In genomic region chr7:100520138-100520537, GRCh38 we compare ENCODE assay signal across 30 cellular contexts. TPM values are rescaled to one million over a fixed set of nuclear protein-coding genes. Genes with fewer than 3 reads are reported as not detected.
"Had no signal": no experiment of that assay in that cellular context is flagged by ENCODE, and none has a peak within 500 bp of the region (broad histone marks: within the 10 kb centered on the region; RNA-seq: fewer than 3 reads in every experiment).

No MANE protein-coding gene starts in this region.

- H3K9me3 Mint-ChIP-seq: activated CD4-positive, alpha-beta T cell treated with anti-CD3 and anti-CD28 coated beads, Interleukin-2, amount 10 ng/mL, durations not matched to agents 24 days and 14 days; activated CD8-positive, alpha-beta T cell treated with anti-CD3 and anti-CD28 coated beads for 36 hours; activated naive CD4-positive, alpha-beta T cell treated with anti-CD3 and anti-CD28 coated beads, Interleukin-2, amount 50 U/mL, for 24 hours; activated naive CD8-positive, alpha-beta T cell treated with anti-CD3 and anti-CD28 coated beads, Interleukin-2, amount 10 ng/mL, durations not matched to agents 7 days and 5 days; activated T-cell treated with anti-CD3 and anti-CD28 coated beads, Interleukin-2, amount 50 U/mL, for 72 hours; activated T-helper 2 cell treated with anti-CD3 and anti-CD28 coated beads, Interferon-gamma antibody, Interleukin-2, Interleukin-4, amounts not matched to agents 10 μg/mL and 5 μg/mL and 100 μg/mL, durations not matched to agents 14 hours and 24 hours and 36 hours; T-helper 1 cell treated with Interleukin-12 subunit alpha and Interleukin-12 subunit beta and Interleukin-4 antibody, amounts not matched to agents 30 μg/mL and 1 μg/mL, for 36 hours; T-helper 2 cell treated with Interferon-gamma antibody and Interleukin-4, amounts not matched to agents 5 μg/mL and 100 μg/mL, for 36 hours had no signal

- H3K4me1 ChIP-seq: body of pancreas, breast epithelium had no signal

- H3K27ac Mint-ChIP-seq: activated CD4-positive, alpha-beta T cell treated with anti-CD3 and anti-CD28 coated beads, Interleukin-2, amount 10 ng/mL, durations not matched to agents 24 days and 14 days; activated CD8-positive, alpha-beta T cell treated with anti-CD3 and anti-CD28 coated beads for 36 hours; activated naive CD4-positive, alpha-beta T cell treated with anti-CD3 and anti-CD28 coated beads, Interleukin-2, amount 50 U/mL, for 24 hours; activated naive CD8-positive, alpha-beta T cell treated with anti-CD3 and anti-CD28 coated beads, Interleukin-2, amount 10 ng/mL, durations not matched to agents 7 days and 5 days; activated T-cell treated with anti-CD3 and anti-CD28 coated beads, Interleukin-2, amount 50 U/mL, for 72 hours; activated T-helper 2 cell treated with anti-CD3 and anti-CD28 coated beads, Interferon-gamma antibody, Interleukin-2, Interleukin-4, amounts not matched to agents 10 μg/mL and 5 μg/mL and 100 μg/mL, durations not matched to agents 14 hours and 24 hours and 36 hours; T-helper 1 cell treated with Interleukin-12 subunit alpha and Interleukin-12 subunit beta and Interleukin-4 antibody, amounts not matched to agents 30 μg/mL and 1 μg/mL, for 36 hours; T-helper 2 cell treated with Interferon-gamma antibody and Interleukin-4, amounts not matched to agents 5 μg/mL and 100 μg/mL, for 36 hours had no signal

- H3K27me3 ChIP-seq: adrenal gland, body of pancreas, breast epithelium, MG63 had no signal

- H3K36me3 Mint-ChIP-seq: activated naive CD4-positive, alpha-beta T cell treated with anti-CD3 and anti-CD28 coated beads, Interleukin-2, amount 50 U/mL, for 24 hours; activated naive CD8-positive, alpha-beta T cell treated with anti-CD3 and anti-CD28 coated beads, Interleukin-2, amount 10 ng/mL, durations not matched to agents 7 days and 5 days had no signal

- H3K36me3 ChIP-seq: adrenal gland, breast epithelium, MG63, SJCRH30 had no signal

- H3K27me3 Mint-ChIP-seq: activated CD4-positive, alpha-beta T cell treated with anti-CD3 and anti-CD28 coated beads, Interleukin-2, amount 10 ng/mL, durations not matched to agents 24 days and 14 days; activated CD8-positive, alpha-beta T cell treated with anti-CD3 and anti-CD28 coated beads for 36 hours; activated naive CD4-positive, alpha-beta T cell treated with anti-CD3 and anti-CD28 coated beads, Interleukin-2, amount 50 U/mL, for 24 hours had no signal

- H3K9me3 ChIP-seq: adrenal gland, body of pancreas, breast epithelium, MG63, SK-N-SH had no signal

- ATAC-seq: activated CD8-positive, alpha-beta T cell treated with anti-CD3 and anti-CD28 coated beads for 36 hours; activated T-cell treated with anti-CD3 and anti-CD28 coated beads, Interleukin-2, amount 50 U/mL, for 72 hours; body of pancreas; Panc1 had no signal

- H3K4me3 ChIP-seq: adrenal gland, body of pancreas, breast epithelium, MG63, SJCRH30 had no signal

- DNase-seq: activated CD4-positive, alpha-beta T cell treated with anti-CD3 and anti-CD28 coated beads, Interleukin-2, amount 10 ng/mL, durations not matched to agents 24 days and 14 days; activated CD4-positive, alpha-beta T cell treated with anti-CD3 and anti-CD28 coated beads, Interleukin-2, amount 50 U/mL, for 4 hours; activated CD8-positive, alpha-beta T cell treated with anti-CD3 and anti-CD28 coated beads for 36 hours; activated gamma-delta T cell; activated naive CD4-positive, alpha-beta T cell treated with Interleukin-2 at 50 U/mL for 16 hours; activated naive CD8-positive, alpha-beta T cell treated with anti-CD3 and anti-CD28 coated beads, Interleukin-2, amount 10 ng/mL, durations not matched to agents 7 days and 5 days; activated T-cell treated with anti-CD3 and anti-CD28 coated beads, Interleukin-2, amount 50 U/mL, for 1 hour; activated T-cell treated with anti-CD3 and anti-CD28 coated beads, Interleukin-2, amount 50 U/mL, for 72 hours; adrenal gland; body of pancreas; Kasumi-1; MG63; NCI-H1048; NCI-H1105 treated with DMSO at 0.1 percent for 48 hours; NCI-H1436; NCI-H1694; NCI-H2029; NCI-H345; NCI-H524 treated with DMSO at 0.1 percent for 48 hours; SHP77; SJCRH30; SK-N-SH had no signal

- H3K27ac ChIP-seq: adrenal gland, body of pancreas, breast epithelium, SJCRH30 had no signal

- H3K4me3 Mint-ChIP-seq: activated CD4-positive, alpha-beta T cell treated with anti-CD3 and anti-CD28 coated beads, Interleukin-2, amount 10 ng/mL, durations not matched to agents 24 days and 14 days; activated CD8-positive, alpha-beta T cell treated with anti-CD3 and anti-CD28 coated beads for 36 hours; activated naive CD4-positive, alpha-beta T cell treated with anti-CD3 and anti-CD28 coated beads, Interleukin-2, amount 50 U/mL, for 24 hours; activated naive CD8-positive, alpha-beta T cell treated with anti-CD3 and anti-CD28 coated beads, Interleukin-2, amount 10 ng/mL, durations not matched to agents 7 days and 5 days; activated T-cell treated with anti-CD3 and anti-CD28 coated beads, Interleukin-2, amount 50 U/mL, for 72 hours; T-helper 1 cell treated with Interleukin-12 subunit alpha and Interleukin-12 subunit beta and Interleukin-4 antibody, amounts not matched to agents 30 μg/mL and 1 μg/mL, for 36 hours; T-helper 2 cell treated with Interferon-gamma antibody and Interleukin-4, amounts not matched to agents 5 μg/mL and 100 μg/mL, for 36 hours had no signal

RNA-seq across cellular contexts. Expression of gene NYAP1, which starts 36.4 kb away (rescaled TPM):
- total RNA-seq: RPMI7951 had no signal

RNA-seq across cellular contexts. Expression of gene SAP25, which starts 53.6 kb away (rescaled TPM):
- total RNA-seq: body of pancreas, cardiac septum, RPMI7951 had no signal

RNA-seq across cellular contexts. Expression of gene SPACDR, which starts 56.1 kb away (rescaled TPM):
- total RNA-seq: breast epithelium, RPMI7951, SJCRH30 had no signal
